ENCODE assay signal across 2 cellular contexts in the genomic region with DNA sequence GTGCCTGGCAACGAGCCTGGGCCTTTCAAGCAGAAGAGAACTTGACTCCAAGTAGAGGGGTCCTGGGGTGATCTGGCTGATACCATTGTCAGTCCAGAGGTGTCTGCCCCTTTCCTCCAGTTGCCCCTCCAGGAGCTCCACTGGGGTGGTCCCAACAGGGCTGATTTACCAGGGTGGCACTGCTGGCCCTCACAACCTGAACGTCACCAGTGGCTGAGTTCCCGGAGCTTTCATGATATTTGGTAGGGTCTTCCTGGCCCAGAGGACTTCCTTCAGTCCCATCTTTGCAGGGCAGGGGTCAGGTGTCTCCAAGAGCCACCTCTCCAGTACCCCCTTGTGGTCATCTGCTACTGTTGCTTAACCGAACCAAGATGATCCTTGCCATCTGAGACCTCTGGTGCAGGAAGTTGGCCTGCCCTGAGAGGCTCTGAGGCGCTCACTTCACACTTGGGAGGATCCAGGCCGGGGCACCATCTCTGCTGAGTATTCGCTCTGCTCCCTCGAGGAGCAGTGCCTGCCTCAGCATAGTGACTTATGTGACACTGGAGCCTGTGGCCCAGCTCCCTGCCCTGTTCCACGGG.
TF ChIP-seq lines count a peak whose summit lies in the region.

No MANE protein-coding gene starts in this region.

TF ChIP-seq in GM23338, 12 proteins besides CTCF, POLR2A, EP300 and RAD21 (continued from another document):
- TF ChIP-seq REST (IDR thresholded peaks at IDR 0.05; ENCODE audit: unreplicated experiment) (no peak), ETS1 (IDR thresholded peaks at IDR 0.05) (no peak), CREB1 (CRISPR knock-in tag; IDR thresholded peaks at IDR 0.05; ENCODE audit: low read depth) (no peak), ZNF462 (CRISPR knock-in tag; IDR thresholded peaks at IDR 0.05) (no peak), POLR2AphosphoS5 (IDR thresholded peaks at IDR 0.05; ENCODE audit: low read depth) (no peak)

TF ChIP-seq in SK-N-SH treated with all-trans-retinoic acid at 6 μM for 48 hours, 23 proteins besides CTCF, POLR2A, EP300 and RAD21 (continued from another document):
- TF ChIP-seq, protein P1, sequence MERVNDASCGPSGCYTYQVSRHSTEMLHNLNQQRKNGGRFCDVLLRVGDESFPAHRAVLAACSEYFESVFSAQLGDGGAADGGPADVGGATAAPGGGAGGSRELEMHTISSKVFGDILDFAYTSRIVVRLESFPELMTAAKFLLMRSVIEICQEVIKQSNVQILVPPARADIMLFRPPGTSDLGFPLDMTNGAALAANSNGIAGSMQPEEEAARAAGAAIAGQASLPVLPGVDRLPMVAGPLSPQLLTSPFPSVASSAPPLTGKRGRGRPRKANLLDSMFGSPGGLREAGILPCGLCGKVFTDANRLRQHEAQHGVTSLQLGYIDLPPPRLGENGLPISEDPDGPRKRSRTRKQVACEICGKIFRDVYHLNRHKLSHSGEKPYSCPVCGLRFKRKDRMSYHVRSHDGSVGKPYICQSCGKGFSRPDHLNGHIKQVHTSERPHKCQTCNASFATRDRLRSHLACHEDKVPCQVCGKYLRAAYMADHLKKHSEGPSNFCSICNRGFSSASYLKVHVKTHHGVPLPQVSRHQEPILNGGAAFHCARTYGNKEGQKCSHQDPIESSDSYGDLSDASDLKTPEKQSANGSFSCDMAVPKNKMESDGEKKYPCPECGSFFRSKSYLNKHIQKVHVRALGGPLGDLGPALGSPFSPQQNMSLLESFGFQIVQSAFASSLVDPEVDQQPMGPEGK (CRISPR knock-in tag; IDR thresholded peaks at IDR 0.05; ENCODE audit: borderline replicate concordance), result no peak
- TF ChIP-seq CSRNP3 (CRISPR knock-in tag; IDR thresholded peaks at IDR 0.05) (no peak), SNAI2 (CRISPR knock-in tag; IDR thresholded peaks at IDR 0.05) (no peak), BACH2 (CRISPR knock-in tag; IDR thresholded peaks at IDR 0.05; ENCODE audit: borderline replicate concordance) (no peak), TSHZ2 (CRISPR knock-in tag; IDR thresholded peaks at IDR 0.05) (no peak), CREB5 (CRISPR knock-in tag; IDR thresholded peaks at IDR 0.05; ENCODE audit: low read depth) (no peak), ZNF8 (CRISPR knock-in tag; IDR thresholded peaks at IDR 0.05) (no peak), ISL1 (CRISPR knock-in tag; IDR thresholded peaks at IDR 0.05) (no peak), GLIS3 (CRISPR knock-in tag; IDR thresholded peaks at IDR 0.05) (no peak), ARNTL (CRISPR knock-in tag; IDR thresholded peaks at IDR 0.05; ENCODE audit: borderline replicate concordance, low read depth) (no peak), ESRRG (CRISPR knock-in tag; IDR thresholded peaks at IDR 0.05) (no peak)
